18 cellular contexts compared by ENCODE assay signal in the genomic region with DNA sequence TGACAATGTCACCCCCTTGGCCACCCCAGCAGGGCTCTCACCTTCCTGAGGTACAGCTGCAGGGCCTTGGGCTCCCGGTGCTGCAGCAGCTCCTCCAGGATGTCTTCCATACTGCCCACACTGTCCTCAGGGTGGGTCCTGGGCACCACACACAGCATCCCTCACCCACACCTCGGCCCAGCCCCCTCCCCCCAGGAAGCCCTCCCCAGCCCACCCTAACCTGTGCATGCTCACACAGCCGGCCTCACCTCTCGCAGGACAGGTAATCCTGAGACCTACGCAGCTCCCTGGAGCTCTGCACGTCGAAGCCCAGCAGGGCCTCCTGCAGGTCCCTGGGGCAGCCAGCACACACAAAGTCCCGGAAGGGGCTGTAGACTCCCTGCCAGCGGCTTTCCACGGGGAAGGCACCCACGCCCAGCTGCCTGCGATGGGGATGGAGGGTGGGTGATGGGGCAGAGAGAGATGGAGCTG. TPM values are rescaled to one million over a fixed set of nuclear protein-coding genes. Genes with fewer than 3 reads are reported as not detected.
"Had no signal": no experiment of that assay in that cellular context is flagged by ENCODE, and none has a peak within 500 bp of the region (broad histone marks: within the 10 kb centered on the region; RNA-seq: fewer than 3 reads in every experiment).

No MANE protein-coding gene starts in this region.

- H3K36me3 ChIP-seq: thoracic aorta had no signal

- H3K79me2 ChIP-seq: hepatocyte had no signal

- H3K27ac ChIP-seq: hepatocyte, lower lobe of right lung, thoracic aorta had no signal

- DNase-seq: activated CD4-positive, alpha-beta T cell treated with anti-CD3 and anti-CD28 coated beads, Interleukin-2, amount 50 U/mL, for 4 hours; activated naive CD4-positive, alpha-beta T cell treated with Interleukin-2 at 50 U/mL for 16 hours; endodermal cell; naive thymus-derived CD4-positive, alpha-beta T cell; retina; stimulated activated CD4-positive, alpha-beta T cell treated with anti-CD3 and anti-CD28 coated beads, Interleukin-1b, Interleukin-23, amount 100 ng/mL, for 48 hours; stomach; T-helper 1 cell; T1000 had no signal

- H3K9me3 ChIP-seq: lower lobe of right lung, stomach, thoracic aorta had no signal

- FAIRE-seq: frontal cortex had no signal

- H2AFZ ChIP-seq: hepatocyte had no signal

- H3K4me2 ChIP-seq: hepatocyte had no signal

- H3K4me3 ChIP-seq: hepatocyte, lower lobe of right lung, stomach, thoracic aorta had no signal

- H3K27me3 ChIP-seq: hepatocyte, stomach had no signal

- H3K4me1 ChIP-seq: lower lobe of right lung had no signal

- ATAC-seq: activated CD4-positive, CD25-positive, alpha-beta regulatory T cell treated with anti-CD3 and anti-CD28 coated beads, Interleukin-2, amount 50 U/mL, for 24 hours; activated T-helper 17 cell treated with anti-CD3 and anti-CD28 coated beads, Interleukin-2, amount 50 U/mL, for 72 hours; naive thymus-derived CD4-positive, alpha-beta T cell; SK-N-SH treated with all-trans-retinoic acid at 6 μM for 48 hours had no signal

RNA-seq across cellular contexts. Expression of gene TMIE, which starts 24.6 kb away (rescaled TPM):
- total RNA-seq: epithelial cell of proximal tubule, thoracic aorta had no signal

RNA-seq across cellular contexts. Expression of gene PRSS50, which starts 41.0 kb away (rescaled TPM):
- total RNA-seq: dermis blood vessel endothelial cell, epithelial cell of proximal tubule, frontal cortex had no signal
- polyA plus RNA-seq: naive thymus-derived CD4-positive, alpha-beta T cell had no signal
